In the genomic region with DNA sequence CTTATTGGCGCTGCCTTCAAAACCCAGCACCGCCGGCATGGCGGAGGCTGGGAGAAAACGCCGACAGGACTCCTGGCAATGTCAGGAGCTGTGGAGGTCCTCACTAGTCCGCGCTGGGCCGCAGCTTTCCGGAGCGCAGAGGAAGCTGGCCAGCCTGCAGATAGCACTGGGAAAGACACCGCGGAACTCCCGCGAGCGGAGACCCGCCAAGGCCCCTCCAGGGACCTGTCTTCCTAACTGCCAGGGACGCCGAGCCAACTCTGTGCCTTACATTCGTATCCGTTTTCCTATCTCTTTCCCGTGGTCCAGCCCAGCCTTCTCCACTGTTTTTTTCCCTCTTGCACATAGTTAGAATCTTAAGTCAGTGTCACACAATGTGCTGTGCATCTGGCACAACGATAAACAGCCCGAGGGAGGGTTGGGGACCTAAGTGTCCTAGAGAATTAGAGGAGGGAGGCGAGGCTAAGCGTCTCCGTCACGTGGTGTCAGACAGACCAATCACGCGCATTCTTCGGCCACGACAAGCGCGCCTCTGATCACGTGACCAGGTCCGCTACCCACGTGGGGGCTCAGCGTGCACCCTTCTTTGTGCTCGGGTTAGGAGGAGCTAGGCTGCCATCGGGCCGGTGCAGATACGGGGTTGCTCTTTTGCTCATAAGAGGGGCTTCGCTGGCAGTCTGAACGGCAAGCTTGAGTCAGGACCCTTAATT, we compare ENCODE assay signal across 8 cellular contexts. TPM values are rescaled to one million over a fixed set of nuclear protein-coding genes. Genes with fewer than 3 reads are reported as not detected.
A peak's percentile ranks its signal among the peaks of the same experiment; 100 is the strongest.
DNase-seq lines count a peak whose midpoint lies in the region; ATAC-seq lines count a peak whose summit lies in the region.

Gene APEX1 (plus strand): TSS at position 582 of the 710 bp plus-strand sequence. CDS start 420 bp downstream, outside the sequence.
Gene OSGEP (minus strand): TSS at position 168 of the 710 bp plus-strand sequence. CDS start 129 bp downstream, at position 39.

- H3K36me3 ChIP-seq in CD8-positive, alpha-beta memory T cell (ENCODE audit: insufficient read depth, low read length): peaks cover 59% of the 10 kb centered on the region
- H3K36me3 ChIP-seq in effector memory CD4-positive, alpha-beta T cell (ENCODE audit: control insufficient read depth, insufficient read depth, low read length): peaks cover 54% of the 10 kb centered on the region

- H3K4me3 Mint-ChIP-seq in CD8-positive, alpha-beta memory T cell: peak within 1 kb of the TSS in 1 of 7 donors; percentile 44

- peaks cover 21 to 37% (median 31%) of the 10 kb centered on the region in 3 donors for H3K4me1 Mint-ChIP-seq in CD8-positive, alpha-beta memory T cell

- H3K27me3 Mint-ChIP-seq in CD8-positive, alpha-beta memory T cell: no peaks in the 10 kb centered on the region

- no peaks in the 10 kb centered on the region for H3K27me3 ChIP-seq in CD8-positive, alpha-beta memory T cell (ENCODE audit: insufficient read depth, low read length, poor library complexity, severe bottlenecking)
- no peaks in the 10 kb centered on the region for H3K27me3 ChIP-seq in effector memory CD4-positive, alpha-beta T cell (replicated peaks; ENCODE audit: control insufficient read depth, insufficient read depth, low read length, poor library complexity, severe bottlenecking)

- peak within 1 kb of the TSS; percentile 78 for H3K4me3 ChIP-seq in CD8-positive, alpha-beta memory T cell (ENCODE audit: low read length)
- peak within 1 kb of the TSS; percentile 80 for H3K4me3 ChIP-seq in effector memory CD4-positive, alpha-beta T cell (ENCODE audit: insufficient read depth, low read depth, low read length, poor library complexity, severe bottlenecking)

- no peaks in the 10 kb centered on the region for H3K9me3 Mint-ChIP-seq in CD8-positive, alpha-beta memory T cell

- CTCF ChIA-PET in CD8-positive, alpha-beta memory T cell (lab: Charles Lee): interaction anchor here (1.0 to 2.5 kb wide), 8 partner anchors 9 to 155 kb away, joined by 3 to 13 read pairs (median 5); partner anchors contain the start of gene PARP2
- CTCF ChIA-PET in activated CD8-positive, alpha-beta memory T cell treated with anti-CD3 and anti-CD28 coated beads for 36 hours (lab: Charles Lee): interaction anchor here (1.8 to 2.1 kb wide), 3 partner anchors 15 to 111 kb away, joined by 4 to 21 read pairs (median 8); partner anchors contain the start of genes PARP2 and PNP

- no peaks in the 10 kb centered on the region for H3K9me3 ChIP-seq in CD8-positive, alpha-beta memory T cell (ENCODE audit: low read length)
- no peaks in the 10 kb centered on the region for H3K9me3 ChIP-seq in effector memory CD4-positive, alpha-beta T cell (ENCODE audit: control insufficient read depth, low read length)

- peaks cover 25% of the 10 kb centered on the region for H3K4me1 ChIP-seq in CD8-positive, alpha-beta memory T cell (ENCODE audit: insufficient read depth, low read length)
- peaks cover 12% of the 10 kb centered on the region for H3K4me1 ChIP-seq in effector memory CD4-positive, alpha-beta T cell (ENCODE audit: control insufficient read depth, insufficient read depth, low read length, poor library complexity, severe bottlenecking)

- DNase-seq in CD8-positive, alpha-beta memory T cell: peak; percentile 96 to 99 (median 97)
- peak; percentile 96 for DNase-seq in HS-5 (ENCODE audit: low read depth)
- peak; percentile 95 for DNase-seq in NK-92 treated with Interleukin-12 subunit alpha and Interleukin-12 subunit beta, amount 100 ng/mL, for 24 hours (lab: John Stamatoyannopoulos, UW)
- DNase-seq in effector memory CD4-positive, alpha-beta T cell: peak; percentile 91 to 98 (median 96)
- DNase-seq in lung microvascular endothelial cell (ENCODE audit: low read depth in 2 of 2): peak; percentile 99
- peak; percentile 95 to 98 (median 96) for DNase-seq in stimulated activated CD4-positive, alpha-beta T cell treated with anti-CD3 and anti-CD28 coated beads, TNF-alpha, amount 100 ng/mL, for 48 hours (ENCODE audit: low read depth in 3 of 3)

- ATAC-seq in GM19468 (IDR thresholded peaks at IDR 0.05; ENCODE audit: extremely low read depth, unreplicated experiment): peak; percentile 79

- H3K36me3 Mint-ChIP-seq in CD8-positive, alpha-beta memory T cell: peaks cover 5 to 35% (median 19%) of the 10 kb centered on the region in 3 donors

- no peak within 1 kb of the TSS for H3K27ac Mint-ChIP-seq in CD8-positive, alpha-beta memory T cell

- POLR2A ChIA-PET in CD8-positive, alpha-beta memory T cell (lab: Charles Lee): interaction anchor here (0.6 to 2.2 kb wide), 9 partner anchors 10 to 227 kb away, joined by 3 to 18 read pairs (median 3); partner anchors contain the start of genes PARP2, PNP and TEP1
- POLR2A ChIA-PET in activated CD8-positive, alpha-beta memory T cell treated with anti-CD3 and anti-CD28 coated beads for 36 hours (lab: Charles Lee): interaction anchor here (0.5 to 2.7 kb wide), 9 partner anchors 11 to 538 kb away, joined by 3 to 32 read pairs (median 4); partner anchors contain the start of genes PARP2, PNP and TEP1

- H3K27ac ChIP-seq in CD8-positive, alpha-beta memory T cell (ENCODE audit: low read depth, low read length): peak within 1 kb of the TSS; percentile 87
- H3K27ac ChIP-seq in effector memory CD4-positive, alpha-beta T cell (ENCODE audit: insufficient read depth, low read length, poor library complexity, severe bottlenecking): peak within 1 kb of the TSS; percentile 90

RNA-seq across cellular contexts. Expression of gene APEX1, which starts in this region (rescaled TPM):
- 100 to 1,000 TPM; 242 to 248 TPM for total RNA-seq in CD8-positive, alpha-beta memory T cell
- 117 TPM for polyA plus RNA-seq in CD8-positive, alpha-beta memory T cell
- 100 to 1,000 TPM; 243 to 246 TPM for total RNA-seq in activated CD8-positive, alpha-beta memory T cell treated with anti-CD3 and anti-CD28 coated beads for 36 hours
- 61.1 and 73.4 TPM in 2 replicates for total RNA-seq in lung microvascular endothelial cell

RNA-seq across cellular contexts. Expression of gene OSGEP, which starts in this region (rescaled TPM):
- 10 to 100 TPM; 58.0 to 58.1 TPM for total RNA-seq in CD8-positive, alpha-beta memory T cell
- 48.9 TPM for polyA plus RNA-seq in CD8-positive, alpha-beta memory T cell
- 10 to 100 TPM; 54.0 to 55.4 TPM for total RNA-seq in activated CD8-positive, alpha-beta memory T cell treated with anti-CD3 and anti-CD28 coated beads for 36 hours
- 47.3 and 48.0 TPM in 2 replicates for total RNA-seq in lung microvascular endothelial cell

Comparison
In these comparisons a context has a peak if more than half of its experiments do, and no peak if none do; other contexts are left out.
1. Peak in every context shown above with its lines: DNase-seq, ATAC-seq, H3K4me3 ChIP-seq and H3K27ac ChIP-seq.